Comparison of ENCODE assay signal across 8 cellular contexts in genomic region chr7:43582503-43583423, GRCh38. TPM values are rescaled to one million over a fixed set of nuclear protein-coding genes. Genes with fewer than 3 reads are reported as not detected.
DNase-seq lines count a peak whose midpoint lies in the region; ATAC-seq and TF ChIP-seq lines count a peak whose summit lies in the region.

Gene STK17A, plus strand, starts transcription at chr7:43583108. Its CDS starts 136 bp downstream, at chr7:43583244.

- H3K36me3 Mint-ChIP-seq in activated naive CD8-positive, alpha-beta T cell treated with anti-CD3 and anti-CD28 coated beads for 36 hours: peaks cover 10% of the 10 kb centered on the region

- peaks cover 8% of the 10 kb centered on the region for H3K27me3 Mint-ChIP-seq in activated naive CD8-positive, alpha-beta T cell treated with anti-CD3 and anti-CD28 coated beads for 36 hours

- H3K9ac ChIP-seq in parathyroid adenoma: no peak within 1 kb of the TSS

- TF ChIP-seq POLR2A in tibial nerve (IDR thresholded peaks at IDR 0.05): peak; percentile 52 to 83

- H2AFZ ChIP-seq in parathyroid adenoma: peak within 1 kb of the TSS; percentile 85

- peaks cover 2% of the 10 kb centered on the region for H3K79me2 ChIP-seq in parathyroid adenoma

- no peaks in the 10 kb centered on the region for H3K27me3 ChIP-seq in parathyroid adenoma (ENCODE audit: control insufficient read depth, insufficient read depth, low read length)
- no peaks in the 10 kb centered on the region for H3K27me3 ChIP-seq in tibial nerve

- H3K4me3 ChIP-seq in parathyroid adenoma (ENCODE audit: low read depth, low read length) (peak within 1 kb of the TSS; percentile 63), tibial nerve (peak within 1 kb of the TSS; percentile 71 to 93 (median 83))

- TF ChIP-seq EP300 in tibial nerve (IDR thresholded peaks at IDR 0.05): peak in 1 of 2 donors; percentile 86

- ATAC-seq in HG02588 (IDR thresholded peaks at IDR 0.05; ENCODE audit: unreplicated experiment) (peak; percentile 73), Right ventricle myocardium superior (ENCODE audit: poor library complexity) (peak; percentile 97)

- whole genome bisulfite sequencing in tibial nerve, 2 donors: 1% methylated on average over 28 to 52 of the region's 83 CpGs

- DNase-seq in NCI-H1048 (lab: John Stamatoyannopoulos, UW): peak; percentile 64
- DNase-seq in SKM-1 treated with dmso at 0.1 percent for 144 hours (lab: John Stamatoyannopoulos, UW; ENCODE audit: unreplicated experiment): peak; percentile 85
- peak; percentile 95 for DNase-seq in activated naive CD8-positive, alpha-beta T cell treated with anti-CD3 and anti-CD28 coated beads for 36 hours
- DNase-seq in Right ventricle myocardium superior: peak; percentile 94
- DNase-seq in tibial nerve (ENCODE audit: low spot score in 2 of 2): peak; percentile 79 to 85

- H3K27ac Mint-ChIP-seq in activated naive CD8-positive, alpha-beta T cell treated with anti-CD3 and anti-CD28 coated beads for 36 hours: peak within 1 kb of the TSS; percentile 96

- no peaks in the 10 kb centered on the region for H3K4me1 ChIP-seq in parathyroid adenoma
- H3K4me1 ChIP-seq in tibial nerve: peaks cover 0 to 41% (median 15%) of the 10 kb centered on the region in 4 donors

- no peaks in the 10 kb centered on the region for H3K36me3 ChIP-seq in parathyroid adenoma (ENCODE audit: control insufficient read depth, insufficient read depth, low read length)
- no peaks in the 10 kb centered on the region for H3K36me3 ChIP-seq in tibial nerve

- H3K4me3 Mint-ChIP-seq in activated naive CD8-positive, alpha-beta T cell treated with anti-CD3 and anti-CD28 coated beads for 36 hours: peak within 1 kb of the TSS; percentile 92

- H3K9me3 Mint-ChIP-seq in activated naive CD8-positive, alpha-beta T cell treated with anti-CD3 and anti-CD28 coated beads for 36 hours: no peaks in the 10 kb centered on the region

- H3K9me3 ChIP-seq in parathyroid adenoma (ENCODE audit: control insufficient read depth, low read length): no peaks in the 10 kb centered on the region
- H3K9me3 ChIP-seq in tibial nerve: no peaks in the 10 kb centered on the region

- intact Hi-C loops in Right ventricle myocardium superior (cut with DNase I): loop anchor here (1.0 to 10.0 kb wide), 3 partner anchors 118 to 252 kb away; no protein-coding TSS in a partner anchor

- H3K4me2 ChIP-seq in parathyroid adenoma (ENCODE audit: low read length): peak within 1 kb of the TSS; percentile 85

- TF ChIP-seq CTCF in GM12801 (IDR thresholded peaks at IDR 0.05; ENCODE audit: extremely low read depth, insufficient read length): peak; percentile 77
- peak; percentile 100 for TF ChIP-seq CTCF in parathyroid adenoma (IDR thresholded peaks at IDR 0.05)
- peak; percentile 99 to 100 (median 99) for TF ChIP-seq CTCF in tibial nerve (IDR thresholded peaks at IDR 0.05)

- peak within 1 kb of the TSS; percentile 62 for H3K27ac ChIP-seq in parathyroid adenoma
- peak within 1 kb of the TSS; percentile 69 to 94 (median 90) for H3K27ac ChIP-seq in tibial nerve

- peaks cover 27% of the 10 kb centered on the region for H3K4me1 Mint-ChIP-seq in activated naive CD8-positive, alpha-beta T cell treated with anti-CD3 and anti-CD28 coated beads for 36 hours

RNA-seq across cellular contexts. Expression of gene STK17A, which starts in this region (rescaled TPM):
- 10 to 100 TPM; 53.2 to 53.8 TPM for total RNA-seq in activated naive CD8-positive, alpha-beta T cell treated with anti-CD3 and anti-CD28 coated beads for 36 hours
- total RNA-seq in Right ventricle myocardium superior: 23.8 TPM
- 10 to 100 TPM in 2 of 4 donors, 1 to 10 TPM in 2; 9.0 to 23.6 (median 13.5) TPM for total RNA-seq in tibial nerve

Comparison
In these comparisons a context has a peak if more than half of its experiments do, and no peak if none do; other contexts are left out.
1. Peak in every context shown above with its lines: DNase-seq, ATAC-seq, H3K4me3 ChIP-seq and H3K27ac ChIP-seq.